ENCODE assay signal across 11 cellular contexts in the genomic region with DNA sequence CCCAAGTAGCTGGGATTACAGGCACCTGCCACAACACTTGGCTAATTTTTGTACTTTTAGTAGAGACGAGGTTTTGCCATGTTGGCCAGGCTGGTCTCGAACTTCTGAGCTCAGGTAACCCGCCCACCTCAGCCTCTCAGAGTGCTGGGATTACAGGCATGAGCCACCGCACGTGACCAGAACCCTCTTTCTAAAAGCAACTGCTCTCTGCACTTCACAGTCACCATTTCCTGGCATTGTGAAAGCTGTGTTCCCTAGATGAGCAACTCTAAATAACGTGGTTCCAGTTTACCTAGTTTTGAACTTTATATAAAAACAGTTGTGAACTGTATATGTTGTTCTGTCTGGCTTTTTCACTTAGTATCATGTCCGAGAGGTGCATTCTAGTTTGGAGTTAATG.
DNase-seq lines count a peak whose midpoint lies in the region; ATAC-seq and TF ChIP-seq lines count a peak whose summit lies in the region.
"Had no signal": no experiment of that assay in that cellular context is flagged by ENCODE, and none has a peak within 500 bp of the region (broad histone marks: within the 10 kb centered on the region; RNA-seq: fewer than 3 reads in every experiment).

No MANE protein-coding gene starts in this region.

- H3K27ac ChIP-seq in breast epithelium (peak overlapping the region in 1 of 2 donors; percentile 86), upper lobe of right lung (peak overlapping the region; percentile 71)
- H3K27ac ChIP-seq: neural progenitor cell had no signal

- H3K36me3 Mint-ChIP-seq in MCF 10A (ENCODE audit: insufficient read depth, unreplicated experiment): no peaks in the 10 kb centered on the region
- H3K36me3 Mint-ChIP-seq: neural progenitor cell had no signal

- ATAC-seq in upper lobe of right lung (no peak), GM19328 (IDR thresholded peaks at IDR 0.05; ENCODE audit: unreplicated experiment) (no peak), GM19467 (IDR thresholded peaks at IDR 0.05; ENCODE audit: unreplicated experiment) (no peak)

- no TSS peak for BruUV-seq in MCF 10A (replicated peaks; lab: Mats Ljungman, UMichigan)

- CTCF ChIA-PET in MCF 10A (lab: Yijun Ruan, JAX): interaction anchor here (0.6 to 1.9 kb wide), 2 partner anchors 132 to 158 kb away, joined by 3 to 6 read pairs; no protein-coding TSS in a partner anchor

- TF ChIP-seq CTCF in MCF 10A (IDR thresholded peaks at IDR 0.05; ENCODE audit: unreplicated experiment) (no peak), breast epithelium (IDR thresholded peaks at IDR 0.05) (no peak), fibroblast of mammary gland (conservative IDR thresholded peaks at IDR 0.05; ENCODE audit: control insufficient read depth, insufficient read depth, low read depth, low read length) (no peak), upper lobe of right lung (IDR thresholded peaks at IDR 0.05) (no peak)

- no peaks in the 10 kb centered on the region for H3K9me3 Mint-ChIP-seq in MCF 10A (ENCODE audit: unreplicated experiment)
- H3K9me3 Mint-ChIP-seq: neural progenitor cell had no signal

- no peaks in the 10 kb centered on the region for H3K27me3 Mint-ChIP-seq in MCF 10A (ENCODE audit: insufficient read depth, unreplicated experiment)

- intact Hi-C loops in MCF 10A (cut with micrococcal nuclease) (no loop called here), breast epithelium (cut with DNase I; ENCODE audit: low total_unique reads) (loop anchor here (5.0 kb wide), 1 partner anchor 38 kb away; no protein-coding TSS in a partner anchor), upper lobe of right lung (cut with DNase I) (no loop called here)

- H3K27me3 ChIP-seq in breast epithelium (no peaks in the 10 kb centered on the region), upper lobe of right lung (no peaks in the 10 kb centered on the region)
- H3K27me3 ChIP-seq: MG63, neural progenitor cell had no signal

- POLR2A ChIA-PET in MCF 10A (lab: Yijun Ruan, JAX): no interaction called here

- no peak for TF ChIP-seq POLR2A in breast epithelium (IDR thresholded peaks at IDR 0.05)

- no peaks in the 10 kb centered on the region for H3K9me3 ChIP-seq in breast epithelium
- no peaks in the 10 kb centered on the region for H3K9me3 ChIP-seq in upper lobe of right lung
- H3K9me3 ChIP-seq: MG63 had no signal

- no peak overlapping the region for H3K4me3 Mint-ChIP-seq in MCF 10A (ENCODE audit: unreplicated experiment)
- H3K4me3 Mint-ChIP-seq: neural progenitor cell had no signal

- H3K4me3 ChIP-seq in breast epithelium (no peak overlapping the region), fibroblast of mammary gland (ENCODE audit: control insufficient read depth, low read depth, low read length) (no peak overlapping the region), upper lobe of right lung (no peak overlapping the region)
- H3K4me3 ChIP-seq: MG63, neural progenitor cell had no signal

- H3K4me1 ChIP-seq in breast epithelium: peaks cover 0 to 11% of the 10 kb centered on the region in 2 donors
- peaks cover 10% of the 10 kb centered on the region for H3K4me1 ChIP-seq in upper lobe of right lung

- H3K36me3 ChIP-seq in breast epithelium (no peaks in the 10 kb centered on the region), upper lobe of right lung (no peaks in the 10 kb centered on the region)
- H3K36me3 ChIP-seq: MG63, neural progenitor cell had no signal

- H3K4me1 Mint-ChIP-seq in MCF 10A (ENCODE audit: insufficient read depth, unreplicated experiment): peaks cover 10% of the 10 kb centered on the region

- no peak overlapping the region for H3K27ac Mint-ChIP-seq in MCF 10A (ENCODE audit: low read depth, unreplicated experiment)
- H3K27ac Mint-ChIP-seq: neural progenitor cell had no signal

- peak; percentile 30 for DNase-seq in MCF 10A (ENCODE audit: unreplicated experiment)
- no peak for DNase-seq in breast epithelium (ENCODE audit: low spot score in 2 of 2)
- peak; percentile 8 to 19 for DNase-seq in activated CD4-positive, alpha-beta T cell treated with anti-CD3 and anti-CD28 coated beads, Interleukin-2, amount 50 U/mL, for 4 hours
- DNase-seq in fibroblast of mammary gland (ENCODE audit: low read depth): peak; percentile 10
- no peak for DNase-seq in upper lobe of right lung
- DNase-seq in retina: no peak
- DNase-seq: MG63, SIG-M5 had no signal

Comparison
In these comparisons a context has a peak if more than half of its experiments do, and no peak if none do; other contexts are left out.
1. DNase-seq: peak in MCF 10A (single experiment), activated CD4-positive, alpha-beta T cell treated with anti-CD3 and anti-CD28 coated beads, Interleukin-2, amount 50 U/mL, for 4 hours (2 of 2) and fibroblast of mammary gland (single experiment); none in breast epithelium (0 of 2), upper lobe of right lung (single experiment) and retina (single experiment).